Comparison of ENCODE assay signal across 8 cellular contexts in the genomic region with DNA sequence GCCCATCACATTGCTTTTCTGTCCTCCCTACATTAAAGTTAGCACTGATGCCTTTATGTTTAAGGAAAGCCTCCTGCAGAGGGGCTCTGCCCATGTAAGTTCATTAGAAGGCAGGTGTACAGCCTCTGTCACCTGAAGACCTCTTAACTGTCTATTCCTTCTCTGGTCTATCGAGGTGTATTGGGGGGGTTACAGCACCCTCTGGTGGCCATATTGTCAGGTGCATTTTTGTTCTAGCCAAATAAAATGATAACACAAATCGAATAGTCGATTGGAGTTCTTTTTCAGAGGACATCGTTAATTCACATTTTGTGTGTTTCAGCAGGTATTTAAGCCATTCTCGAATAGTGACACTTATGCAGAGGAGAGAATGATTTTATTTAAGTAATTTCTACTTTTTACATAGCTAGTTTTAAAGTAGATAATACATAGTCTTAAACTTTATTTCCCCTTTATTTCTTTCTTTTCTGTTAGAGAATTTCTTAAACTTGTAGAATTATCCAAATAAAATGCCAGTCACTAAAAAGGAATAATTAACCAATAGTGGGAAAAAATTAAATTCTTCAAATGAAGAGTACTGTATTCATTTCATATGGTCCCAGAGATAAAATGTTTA.
A peak's percentile ranks its signal among the peaks of the same experiment; 100 is the strongest.
DNase-seq lines count a peak whose midpoint lies in the region; ATAC-seq and TF ChIP-seq lines count a peak whose summit lies in the region.

No MANE protein-coding gene starts in this region.

- H3K4me1 Mint-ChIP-seq in T-cell (no peaks in the 10 kb centered on the region), immature natural killer cell (no peaks in the 10 kb centered on the region)

- H3K9me3 Mint-ChIP-seq in T-cell (no peaks in the 10 kb centered on the region), immature natural killer cell (no peaks in the 10 kb centered on the region)

- no peak overlapping the region for H3K9ac ChIP-seq in MM.1S (ENCODE audit: low read length)
- H3K9ac ChIP-seq in adipocyte (ENCODE audit: low read length): no peak overlapping the region

- no peak overlapping the region for H3K4me2 ChIP-seq in MM.1S (ENCODE audit: low read depth, low read length)

- no peaks in the 10 kb centered on the region for H3K9me2 ChIP-seq in MM.1S (replicated peaks; ENCODE audit: insufficient read depth, low read length)

- no peaks in the 10 kb centered on the region for H3K36me3 Mint-ChIP-seq in T-cell
- no peaks in the 10 kb centered on the region for H3K36me3 Mint-ChIP-seq in immature natural killer cell

- H3K9me3 ChIP-seq in MM.1S (replicated peaks; ENCODE audit: insufficient read depth, low read length) (no peaks in the 10 kb centered on the region), adipocyte (ENCODE audit: control insufficient read depth, low read length) (no peaks in the 10 kb centered on the region)

- H3K27ac Mint-ChIP-seq in T-cell: no peak overlapping the region
- no peak overlapping the region for H3K27ac Mint-ChIP-seq in immature natural killer cell

- DNase-seq in GM06990 (ENCODE audit: extremely low read depth, insufficient read length): no peak
- peak; percentile 30 for DNase-seq in MM.1S
- peak in 33 of 34 experiments; percentile 4 to 65 (median 46) for DNase-seq in T-cell
- DNase-seq in adipocyte (ENCODE audit: low read depth): peak; percentile 74
- peak; percentile 35 to 38 (median 38) for DNase-seq in immature natural killer cell
- peak; percentile 50 for DNase-seq in stimulated activated CD4-positive, alpha-beta T cell treated with anti-CD3 and anti-CD28 coated beads, Interleukin-2, amount 100 ng/mL, for 4 hours (ENCODE audit: low read depth)

- no peaks in the 10 kb centered on the region for H3F3A ChIP-seq in MM.1S (ENCODE audit: insufficient read depth, low read length)

- H3K4me1 ChIP-seq in MM.1S (ENCODE audit: low read length) (no peaks in the 10 kb centered on the region), adipocyte (ENCODE audit: control insufficient read depth, insufficient read depth, low read length) (peaks cover 18% of the 10 kb centered on the region)

- POLR2A ChIA-PET in T-cell (lab: Charles Lee): no interaction called here

- no peaks in the 10 kb centered on the region for H4K20me1 ChIP-seq in MM.1S (ENCODE audit: insufficient read depth, low read length)

- CTCF ChIA-PET in T-cell (lab: Charles Lee): interaction anchor here (0.5 to 1.5 kb wide), 10 partner anchors 11 to 145 kb away, joined by 3 to 4 read pairs (median 3); partner anchors contain the start of gene NEDD4L (in 1 of the 2)

- no peak overlapping the region for H3K4me3 ChIP-seq in GM06990 (replicated peaks; ENCODE audit: low read depth, low read length)
- H3K4me3 ChIP-seq in MM.1S (ENCODE audit: low read length): no peak overlapping the region
- no peak overlapping the region for H3K4me3 ChIP-seq in adipocyte (ENCODE audit: low read length)

- ATAC-seq in T-cell (replicated peaks in 1 of 4) (peak in 3 of 4 experiments; percentile 34 to 53 (median 48)), GM18861 (IDR thresholded peaks at IDR 0.05; ENCODE audit: unreplicated experiment) (no peak), GM19452 (IDR thresholded peaks at IDR 0.05; ENCODE audit: unreplicated experiment) (no peak)

- H3K4me3 Mint-ChIP-seq in T-cell: no peak overlapping the region
- H3K4me3 Mint-ChIP-seq in immature natural killer cell: no peak overlapping the region

- TF ChIP-seq CTCF in GM06990 (IDR thresholded peaks at IDR 0.05; ENCODE audit: insufficient read depth, low read length, poor library complexity, severe bottlenecking): peak; percentile 72
- peak; percentile 84 for TF ChIP-seq CTCF in MM.1S (IDR thresholded peaks at IDR 0.05; ENCODE audit: low read length)

- no peak overlapping the region for H2AFZ ChIP-seq in MM.1S (ENCODE audit: low read length)

- no peaks in the 10 kb centered on the region for H3K79me2 ChIP-seq in MM.1S (ENCODE audit: low read length)

- H3K27me3 ChIP-seq in GM06990 (replicated peaks; ENCODE audit: control insufficient read depth, insufficient read depth, low read length) (no peaks in the 10 kb centered on the region), MM.1S (replicated peaks; ENCODE audit: insufficient read depth, low read length) (no peaks in the 10 kb centered on the region), adipocyte (replicated peaks; ENCODE audit: control insufficient read depth, insufficient read depth, low read length) (no peaks in the 10 kb centered on the region)

- H3K36me3 ChIP-seq in GM06990 (ENCODE audit: control insufficient read depth, insufficient read depth, low read length) (no peaks in the 10 kb centered on the region), MM.1S (replicated peaks; ENCODE audit: insufficient read depth, low read length) (no peaks in the 10 kb centered on the region), adipocyte (ENCODE audit: control insufficient read depth, insufficient read depth, low read length, severe bottlenecking) (no peaks in the 10 kb centered on the region)

- H3K27ac ChIP-seq in MM.1S (ENCODE audit: low read length): no peak overlapping the region

- peaks cover 5 to 7% of the 10 kb centered on the region in 2 donors for H3K27me3 Mint-ChIP-seq in T-cell
- peaks cover 0 to 11% (median 6%) of the 10 kb centered on the region in 3 donors for H3K27me3 Mint-ChIP-seq in immature natural killer cell (ENCODE audit: low read depth in 3 of 3)

Comparison
In these comparisons a context has a peak if more than half of its experiments do, and no peak if none do; other contexts are left out.
1. ATAC-seq: peak in T-cell (3 of 4); none in GM18861 (single experiment) and GM19452 (single experiment).